ENCODE assay signal across 8 cellular contexts in genomic region chr17:46194393-46195216, GRCh38. TPM values are rescaled to one million over a fixed set of nuclear protein-coding genes. Genes with fewer than 3 reads are reported as not detected.
DNase-seq lines count a peak whose midpoint lies in the region; ATAC-seq and TF ChIP-seq lines count a peak whose summit lies in the region.

No MANE protein-coding gene starts in this region.

- H3F3A ChIP-seq in PC-9 (ENCODE audit: insufficient read depth, low read depth): peaks cover 27% of the 10 kb centered on the region

- no peaks in the 10 kb centered on the region for H3K27me3 Mint-ChIP-seq in CD8-positive, alpha-beta T cell (ENCODE audit: low read depth)
- H3K27me3 Mint-ChIP-seq in activated naive CD8-positive, alpha-beta T cell treated with anti-CD3 and anti-CD28 coated beads, Interleukin-2, amount 50 U/mL, for 24 hours: no peaks in the 10 kb centered on the region

- no peaks in the 10 kb centered on the region for H3K27me3 ChIP-seq in CD8-positive, alpha-beta T cell (ENCODE audit: insufficient read depth, low read length)
- H3K27me3 ChIP-seq in PC-9 (ENCODE audit: insufficient read depth, low read depth): no peaks in the 10 kb centered on the region

- H3K27ac ChIP-seq in CD8-positive, alpha-beta T cell (ENCODE audit: low read depth, low read length): peak overlapping the region; percentile 96
- H3K27ac ChIP-seq in PC-9: peak overlapping the region; percentile 66

- no peaks in the 10 kb centered on the region for H3K9me3 ChIP-seq in CD8-positive, alpha-beta T cell (ENCODE audit: low read length)
- H3K9me3 ChIP-seq in PC-9 (ENCODE audit: insufficient read depth, low read depth): peaks cover 3% of the 10 kb centered on the region; the same call in 1 of the 2 replicates

- H3K4me3 ChIP-seq in CD8-positive, alpha-beta T cell (ENCODE audit: low read depth, low read length): peak overlapping the region; percentile 90
- H3K4me3 ChIP-seq in PC-9: peak overlapping the region; percentile 98

- H3K4me1 ChIP-seq in CD8-positive, alpha-beta T cell (ENCODE audit: insufficient read depth, low read length): peaks cover 52% of the 10 kb centered on the region
- H3K4me1 ChIP-seq in PC-9 (replicated peaks; ENCODE audit: insufficient read depth): peaks cover 26% of the 10 kb centered on the region

- no peaks in the 10 kb centered on the region for H3K9me3 Mint-ChIP-seq in CD8-positive, alpha-beta T cell
- no peaks in the 10 kb centered on the region for H3K9me3 Mint-ChIP-seq in activated naive CD8-positive, alpha-beta T cell treated with anti-CD3 and anti-CD28 coated beads, Interleukin-2, amount 50 U/mL, for 24 hours

- no peaks in the 10 kb centered on the region for H3K36me3 ChIP-seq in CD8-positive, alpha-beta T cell (ENCODE audit: insufficient read depth, low read length)
- H3K36me3 ChIP-seq in PC-9 (ENCODE audit: low read depth): peaks cover 15% of the 10 kb centered on the region; the same call in 1 of the 2 replicates

- peak overlapping the region; percentile 92 for H3K27ac Mint-ChIP-seq in CD8-positive, alpha-beta T cell
- H3K27ac Mint-ChIP-seq in activated naive CD8-positive, alpha-beta T cell treated with anti-CD3 and anti-CD28 coated beads, Interleukin-2, amount 50 U/mL, for 24 hours: peak overlapping the region; percentile 93

- ATAC-seq in CD8-positive, alpha-beta T cell: peak; percentile 50
- ATAC-seq in activated naive CD8-positive, alpha-beta T cell treated with anti-CD3 and anti-CD28 coated beads, Interleukin-2, amount 50 U/mL, for 24 hours: peak; percentile 34
- ATAC-seq in left lobe of liver (no peak), GM21737 (IDR thresholded peaks at IDR 0.05; ENCODE audit: unreplicated experiment) (no peak)

- H2AFZ ChIP-seq in PC-9: peak overlapping the region; percentile 98

- BruUV-seq in PC-9 (replicated peaks; lab: Mats Ljungman, UMichigan): no TSS peak

- H3K4me2 ChIP-seq in PC-9: peak overlapping the region; percentile 98

- peak; percentile 60 for TF ChIP-seq CTCF in CD8-positive, alpha-beta T cell (IDR thresholded peaks at IDR 0.05)
- peak; percentile 73 for TF ChIP-seq CTCF in PC-9 (conservative IDR thresholded peaks at IDR 0.05)

- H3K36me3 Mint-ChIP-seq in CD8-positive, alpha-beta T cell: peaks cover 17% of the 10 kb centered on the region
- H3K36me3 Mint-ChIP-seq in activated naive CD8-positive, alpha-beta T cell treated with anti-CD3 and anti-CD28 coated beads, Interleukin-2, amount 50 U/mL, for 24 hours (ENCODE audit: low read depth): peaks cover 18% of the 10 kb centered on the region

- peak; percentile 28 to 61 (median 55) for DNase-seq in CD8-positive, alpha-beta T cell
- DNase-seq in HCEC 1CT (peak; percentile 76), PC-9 (no peak), iPS-NIHi7 (ENCODE audit: extremely low spot score) (peak; percentile 43), left lobe of liver (ENCODE audit: low spot score) (no peak)
- peak; percentile 41 for DNase-seq in activated naive CD8-positive, alpha-beta T cell treated with anti-CD3 and anti-CD28 coated beads, Interleukin-2, amount 50 U/mL, for 24 hours
- peak in 2 of 3 donors; percentile 20 to 45 for DNase-seq in stimulated activated CD4-positive, alpha-beta T cell treated with anti-CD3 and anti-CD28 coated beads, TNF-alpha, amount 100 ng/mL, for 1 hour (ENCODE audit: low read depth in 3 of 3, low spot score in 1 of 3)

- peaks cover 63% of the 10 kb centered on the region for H3K4me1 Mint-ChIP-seq in CD8-positive, alpha-beta T cell (ENCODE audit: low read depth)
- peaks cover 68% of the 10 kb centered on the region for H3K4me1 Mint-ChIP-seq in activated naive CD8-positive, alpha-beta T cell treated with anti-CD3 and anti-CD28 coated beads, Interleukin-2, amount 50 U/mL, for 24 hours

- peaks cover 81% of the 10 kb centered on the region for H3K79me2 ChIP-seq in PC-9 (ENCODE audit: low read depth)

- H3K9me2 ChIP-seq in PC-9 (ENCODE audit: insufficient read depth): no peaks in the 10 kb centered on the region

- H4K20me1 ChIP-seq in PC-9 (ENCODE audit: insufficient read depth): peaks cover 19% of the 10 kb centered on the region

- intact Hi-C loops in CD8-positive, alpha-beta T cell (cut with DNase I, micrococcal nuclease): loop anchor here (1.0 to 10.0 kb wide), 6 partner anchors 19 to 877 kb away; partner anchors contain the start of genes GOSR2 (in 1 of the 2) and MAP3K14 (in 1 of the 2)
- intact Hi-C loops in PC-9 (cut with micrococcal nuclease; ENCODE audit: unreplicated experiment): loop anchor here (5.0 kb wide), 3 partner anchors 132 to 192 kb away; no protein-coding TSS in a partner anchor

- H3K4me3 Mint-ChIP-seq in CD8-positive, alpha-beta T cell: peak overlapping the region; percentile 88
- H3K4me3 Mint-ChIP-seq in activated naive CD8-positive, alpha-beta T cell treated with anti-CD3 and anti-CD28 coated beads, Interleukin-2, amount 50 U/mL, for 24 hours: peak overlapping the region; percentile 84

- POLR2A ChIA-PET in CD8-positive, alpha-beta T cell (lab: Charles Lee): interaction anchor here (1.1 to 2.3 kb wide), 5 partner anchors 9 to 174 kb away, joined by 3 to 25 read pairs (median 4); no protein-coding TSS in a partner anchor
- POLR2A ChIA-PET in PC-9 (lab: Charles Lee; ENCODE audit: unreplicated experiment): no interaction called here

- CTCF ChIA-PET in CD8-positive, alpha-beta T cell (lab: Charles Lee): interaction anchor here (1.1 to 2.4 kb wide), 5 partner anchors 16 to 150 kb away, joined by 3 to 18 read pairs (median 7); no protein-coding TSS in a partner anchor
- CTCF ChIA-PET in PC-9 (lab: Charles Lee): no interaction called here

RNA-seq across cellular contexts. Expression of gene KANSL1, which starts 1.4 kb away (rescaled TPM):
- total RNA-seq in CD8-positive, alpha-beta T cell: 100 to 1,000 TPM; 150 to 152 TPM
- total RNA-seq in PC-9 (2021) (42.6 and 52.5 TPM in 2 replicates), left lobe of liver (23.2 TPM)

Comparison
In these comparisons a context has a peak if more than half of its experiments do, and no peak if none do; other contexts are left out.
1. ATAC-seq: peak in CD8-positive, alpha-beta T cell (single experiment) and activated naive CD8-positive, alpha-beta T cell treated with anti-CD3 and anti-CD28 coated beads, Interleukin-2, amount 50 U/mL, for 24 hours (single experiment); none in left lobe of liver (single experiment) and GM21737 (single experiment).
2. DNase-seq: peak in CD8-positive, alpha-beta T cell (7 of 7), HCEC 1CT (single experiment), activated naive CD8-positive, alpha-beta T cell treated with anti-CD3 and anti-CD28 coated beads, Interleukin-2, amount 50 U/mL, for 24 hours (single experiment), iPS-NIHi7 (single experiment) and stimulated activated CD4-positive, alpha-beta T cell treated with anti-CD3 and anti-CD28 coated beads, TNF-alpha, amount 100 ng/mL, for 1 hour (2 of 3); none in PC-9 (0 of 2) and left lobe of liver (single experiment).